Comparison of ENCODE assay signal across 8 cellular contexts in genomic region chr5:147098233-147098790, GRCh38.
DNase-seq lines count a peak whose midpoint lies in the region; ATAC-seq and TF ChIP-seq lines count a peak whose summit lies in the region.

No MANE protein-coding gene starts in this region.

- H3K9ac ChIP-seq in neuronal stem cell (ENCODE audit: low read depth, low read length, poor library complexity): no peak overlapping the region

- CTCF ChIA-PET in RWPE1 (lab: Yijun Ruan, JAX): interaction anchor here (0.6 to 1.7 kb wide), 6 partner anchors 27 to 1729 kb away, joined by 3 to 6 read pairs (median 4); no protein-coding TSS in a partner anchor

- no peak overlapping the region for H4K8ac ChIP-seq in neuronal stem cell (ENCODE audit: low read depth, low read length)

- no peak overlapping the region for H3K4me3 ChIP-seq in GM12864 (ENCODE audit: low read depth, low read length)
- H3K4me3 ChIP-seq in fibroblast of mammary gland (ENCODE audit: control insufficient read depth, low read depth, low read length): no peak overlapping the region
- no peak overlapping the region for H3K4me3 ChIP-seq in neuronal stem cell (ENCODE audit: low read length in 2 of 2)

- peaks cover 0 to 5% (median 0%) of the 10 kb centered on the region in 3 experiments for H3K27me3 ChIP-seq in neuronal stem cell (ENCODE audit: control insufficient read depth in 3 of 3, insufficient read depth in 3 of 3, low read depth in 1 of 3, low read length in 3 of 3)

- POLR2A ChIA-PET in RWPE1 (lab: Yijun Ruan, JAX; ENCODE audit: low non-redundant PET): no interaction called here

- no peak overlapping the region for H3K4me2 ChIP-seq in neuronal stem cell (ENCODE audit: insufficient read depth, low read length, poor library complexity, severe bottlenecking)

- DNase-seq in GM12864 (ENCODE audit: low read depth) (no peak), Kasumi-1 (lab: John Stamatoyannopoulos, UW) (peak; percentile 7 to 18), RWPE1 (ENCODE audit: low spot score) (peak; percentile 20), fibroblast of mammary gland (ENCODE audit: low read depth) (peak; percentile 93), neuronal stem cell (ENCODE audit: low spot score) (peak; percentile 47), NK-92 (lab: John Stamatoyannopoulos, UW; ENCODE audit: unreplicated experiment) (no peak)

- no peak overlapping the region for H2BK15ac ChIP-seq in neuronal stem cell (ENCODE audit: low read length)

- H2BK12ac ChIP-seq in neuronal stem cell (ENCODE audit: low read length): no peak overlapping the region

- H2BK120ac ChIP-seq in neuronal stem cell (ENCODE audit: low read depth, low read length): no peak overlapping the region

- no peak for ATAC-seq in HG03457 (IDR thresholded peaks at IDR 0.05; ENCODE audit: unreplicated experiment)

- H3K9me3 ChIP-seq in neuronal stem cell (replicated peaks in 1 of 2; ENCODE audit: control insufficient read depth in 2 of 2, insufficient read depth in 1 of 2, low read depth in 1 of 2, low read length in 2 of 2): no peaks in the 10 kb centered on the region

- H2AK5ac ChIP-seq in neuronal stem cell (ENCODE audit: low read depth, low read length): no peak overlapping the region

- H3K18ac ChIP-seq in neuronal stem cell (ENCODE audit: low read length): no peak overlapping the region

- H3K27ac ChIP-seq in 22Rv1 (no peak overlapping the region), RWPE1 (no peak overlapping the region), neuronal stem cell (replicated peaks; ENCODE audit: low read length) (no peak overlapping the region)

- H3K4me1 ChIP-seq in neuronal stem cell (ENCODE audit: control insufficient read depth in 2 of 2, insufficient read depth in 1 of 2, low read depth in 1 of 2, low read length in 2 of 2): peaks cover 0 to 6% of the 10 kb centered on the region in 2 donors

- no peaks in the 10 kb centered on the region for H3K79me1 ChIP-seq in neuronal stem cell (ENCODE audit: low read depth, low read length)

- peak overlapping the region; percentile 77 for H2AFZ ChIP-seq in neuronal stem cell (ENCODE audit: low read length)

- H3K4ac ChIP-seq in neuronal stem cell (ENCODE audit: low read length): no peak overlapping the region

- H4K91ac ChIP-seq in neuronal stem cell (ENCODE audit: low read depth, low read length, poor library complexity): no peak overlapping the region

- H3K14ac ChIP-seq in neuronal stem cell (ENCODE audit: low read length): no peak overlapping the region

- no peak overlapping the region for H3K23ac ChIP-seq in neuronal stem cell (ENCODE audit: low read depth, low read length, poor library complexity)

- no CpG with 5 or more reads among the region's 5 CpGs for WGBS in neuronal stem cell (ENCODE audit: extremely low coverage in 2 of 2, insufficient read length in 2 of 2, insufficient replicate concordance in 1 of 2), 2 donors

- no peak overlapping the region for H2BK5ac ChIP-seq in neuronal stem cell (ENCODE audit: low read length)

- TF ChIP-seq CTCF in 22Rv1 (IDR thresholded peaks at IDR 0.05): peak; percentile 80
- peak; percentile 67 for TF ChIP-seq CTCF in GM12864 (IDR thresholded peaks at IDR 0.05; ENCODE audit: low read depth, low read length, missing control alignments)
- peak; percentile 15; the same call in 1 of the 2 replicates for TF ChIP-seq CTCF in RWPE1 (conservative IDR thresholded peaks at IDR 0.05; ENCODE audit: low read depth)
- peak; percentile 70 for TF ChIP-seq CTCF in fibroblast of mammary gland (conservative IDR thresholded peaks at IDR 0.05; ENCODE audit: control insufficient read depth, insufficient read depth, low read depth, low read length)

- H3K36me3 ChIP-seq in neuronal stem cell (replicated peaks in 1 of 2; ENCODE audit: control insufficient read depth in 2 of 2, insufficient read depth in 2 of 2, low read length in 2 of 2): no peaks in the 10 kb centered on the region

Comparison
In these comparisons a context has a peak if more than half of its experiments do, and no peak if none do; other contexts are left out.
1. CTCF ChIP-seq: peak in every context shown above with its lines; median percentile 80 in 22Rv1; 70 in fibroblast of mammary gland; 67 in GM12864; 15 in RWPE1.
2. DNase-seq: peak in Kasumi-1 (2 of 2), RWPE1 (single experiment), fibroblast of mammary gland (single experiment) and neuronal stem cell (single experiment); none in GM12864 (single experiment) and NK-92 (single experiment).